In genomic region chr22:19740586-19740985, GRCh38 we compare ENCODE assay signal across 27 cellular contexts. TPM values are rescaled to one million over a fixed set of nuclear protein-coding genes. Genes with fewer than 3 reads are reported as not detected.
"Had no signal": no experiment of that assay in that cellular context is flagged by ENCODE, and none has a peak within 500 bp of the region (broad histone marks: within the 10 kb centered on the region; RNA-seq: fewer than 3 reads in every experiment).

No MANE protein-coding gene starts in this region.

- FAIRE-seq: urothelium cell line had no signal

- H3K9me3 ChIP-seq: stomach, suprapubic skin, testis, thoracic aorta, thyroid gland, tibial artery, tibial nerve, transverse colon, upper lobe of left lung, upper lobe of right lung, uterus, vagina had no signal

- H3K4me3 ChIP-seq: stomach, suprapubic skin, testis, thoracic aorta, thyroid gland, tibial artery, tibial nerve, transverse colon, upper lobe of left lung, upper lobe of right lung, uterus, vagina had no signal

- H3K27ac ChIP-seq: stomach, suprapubic skin, testis, thoracic aorta, thyroid gland, tibial artery, tibial nerve, transverse colon, upper lobe of left lung, upper lobe of right lung, uterus, vagina had no signal

- ATAC-seq: stimulated activated effector memory CD8-positive, alpha-beta T cell treated with anti-CD3 and anti-CD28 coated beads, Interleukin-12 subunit alpha, Interleukin-12 subunit beta, amount 100 ng/mL, for 72 hours; stimulated activated memory B cell treated with anti-CD40 and anti-IgM and Interleukin-4, amounts not matched to agents 10 μg/mL and 1 μg/mL and 100 μg/mL, for 72 hours; stimulated activated naive B cell treated with anti-CD40 and anti-IgM and Interleukin-4, amounts not matched to agents 10 μg/mL and 1 μg/mL and 100 μg/mL, for 72 hours; stimulated activated naive CD8-positive, alpha-beta T cell treated with anti-CD3 and anti-CD28 coated beads, Interleukin-15, amount 100 ng/mL, for 72 hours; stimulated activated naive CD8-positive, alpha-beta T cell treated with anti-CD3 and anti-CD28 coated beads, Interleukin-15, Interleukin-2, amounts not matched to agents 100 U/mL and 50 U/mL, for 24 hours; upper lobe of right lung had no signal

- H3K27me3 ChIP-seq: testis, thyroid gland, upper lobe of left lung, upper lobe of right lung, uterus, vagina had no signal

- DNase-seq: stimulated activated CD4-positive, alpha-beta T cell treated with anti-CD3 and anti-CD28 coated beads, Interleukin-2, amount 100 ng/mL, for 48 hours; stimulated activated CD4-positive, alpha-beta T cell treated with anti-CD3 and anti-CD28 coated beads, Interleukin-4, amount 100 ng/mL, for 1 hour; stimulated activated CD4-positive, alpha-beta T cell treated with anti-CD3 and anti-CD28 coated beads, Interleukin-4, amount 100 ng/mL, for 24 hours; stimulated activated CD4-positive, alpha-beta T cell treated with anti-CD3 and anti-CD28 coated beads, Interleukin-4, amount 100 ng/mL, for 4 hours; stimulated activated naive B cell treated with anti-CD40 and anti-IgM and Interleukin-4, amounts not matched to agents 10 μg/mL and 1 μg/mL and 100 μg/mL, for 72 hours; stimulated activated naive CD4-positive, alpha-beta T cell; stimulated activated naive CD4-positive, alpha-beta T cell treated with Interleukin-2 at 50 U/mL for 16 hours; stimulated activated naive CD8-positive, alpha-beta T cell treated with anti-CD3 and anti-CD28 coated beads, Interleukin-15, amount 100 ng/mL, for 72 hours; stimulated activated naive CD8-positive, alpha-beta T cell treated with anti-CD3 and anti-CD28 coated beads, Interleukin-15, Interleukin-2, amounts not matched to agents 100 U/mL and 50 U/mL, for 24 hours; stomach; substantia nigra; testis; thyroid gland; tibial artery; transverse colon; trophoblast cell; upper lobe of right lung; uterus had no signal

- H3K36me3 ChIP-seq: stomach, suprapubic skin, thoracic aorta, thyroid gland, tibial artery, tibial nerve, transverse colon, upper lobe of left lung, upper lobe of right lung, uterus, vagina had no signal

- H3K4me1 ChIP-seq: stomach, suprapubic skin, testis, thyroid gland, tibial artery, transverse colon, upper lobe of left lung, upper lobe of right lung, uterus, vagina had no signal

RNA-seq across cellular contexts. Expression of gene TBX1, which starts 20.0 kb away (rescaled TPM):
- total RNA-seq: temporal lobe had no signal
